17 cellular contexts compared by ENCODE assay signal in genomic region chr3:73069775-73070444, GRCh38.
"Had no signal": no experiment of that assay in that cellular context is flagged by ENCODE, and none has a peak within 500 bp of the region (broad histone marks: within the 10 kb centered on the region; RNA-seq: fewer than 3 reads in every experiment).

No MANE protein-coding gene starts in this region.

- H3K4me1 ChIP-seq: body of pancreas, foreskin keratinocyte, upper lobe of left lung had no signal

- FAIRE-seq: endothelial cell of umbilical vein had no signal

- H3K4me3 Mint-ChIP-seq: activated naive CD4-positive, alpha-beta T cell treated with anti-CD3 and anti-CD28 coated beads, Interleukin-2, amount 50 U/mL, for 24 hours; activated T-cell treated with anti-CD3 and anti-CD28 coated beads, Interleukin-2, amount 50 U/mL, for 24 hours; nephron; stimulated activated naive CD8-positive, alpha-beta T cell treated with anti-CD3 and anti-CD28 coated beads, Interleukin-15, Interleukin-2, amounts not matched to agents 100 ng/mL and 50 ng/mL, for 24 hours had no signal

- H3K4me3 ChIP-seq: body of pancreas, psoas muscle, upper lobe of left lung had no signal

- H3K27ac Mint-ChIP-seq: activated naive CD4-positive, alpha-beta T cell treated with anti-CD3 and anti-CD28 coated beads, Interleukin-2, amount 50 U/mL, for 24 hours; nephron; stimulated activated naive CD8-positive, alpha-beta T cell treated with anti-CD3 and anti-CD28 coated beads, Interleukin-15, Interleukin-2, amounts not matched to agents 100 ng/mL and 50 ng/mL, for 24 hours had no signal

- DNase-seq: activated CD4-positive, alpha-beta T cell treated with anti-CD3 and anti-CD28 coated beads, Interleukin-2, amount 50 U/mL, for 48 hours; activated effector memory CD4-positive, alpha-beta T cell treated with Interleukin-2 at 50 U/mL for 16 hours; activated T-cell treated with anti-CD3 and anti-CD28 coated beads, Interleukin-2, amount 50 U/mL, for 24 hours; amniotic stem cell; body of pancreas; central memory CD4-positive, alpha-beta T cell; cortex of kidney; effector CD4-positive, alpha-beta T cell; foreskin keratinocyte; kidney glomerular epithelial cell; psoas muscle; upper lobe of left lung had no signal

- H3K9me3 ChIP-seq: body of pancreas, psoas muscle, upper lobe of left lung had no signal

- H3K9me3 Mint-ChIP-seq: activated naive CD4-positive, alpha-beta T cell treated with anti-CD3 and anti-CD28 coated beads, Interleukin-2, amount 50 U/mL, for 24 hours; activated T-cell treated with anti-CD3 and anti-CD28 coated beads, Interleukin-2, amount 50 U/mL, for 24 hours; nephron; stimulated activated naive CD8-positive, alpha-beta T cell treated with anti-CD3 and anti-CD28 coated beads, Interleukin-15, Interleukin-2, amounts not matched to agents 100 ng/mL and 50 ng/mL, for 24 hours had no signal

- ATAC-seq: body of pancreas, foreskin keratinocyte, sciatic nerve had no signal

- H3K27me3 ChIP-seq: body of pancreas, foreskin keratinocyte, upper lobe of left lung had no signal

- H3K27me3 Mint-ChIP-seq: activated naive CD4-positive, alpha-beta T cell treated with anti-CD3 and anti-CD28 coated beads, Interleukin-2, amount 50 U/mL, for 24 hours; activated T-cell treated with anti-CD3 and anti-CD28 coated beads, Interleukin-2, amount 50 U/mL, for 24 hours; stimulated activated naive CD8-positive, alpha-beta T cell treated with anti-CD3 and anti-CD28 coated beads, Interleukin-15, Interleukin-2, amounts not matched to agents 100 ng/mL and 50 ng/mL, for 24 hours had no signal

- H3K27ac ChIP-seq: body of pancreas, foreskin keratinocyte, psoas muscle, upper lobe of left lung had no signal
